In the genomic region with DNA sequence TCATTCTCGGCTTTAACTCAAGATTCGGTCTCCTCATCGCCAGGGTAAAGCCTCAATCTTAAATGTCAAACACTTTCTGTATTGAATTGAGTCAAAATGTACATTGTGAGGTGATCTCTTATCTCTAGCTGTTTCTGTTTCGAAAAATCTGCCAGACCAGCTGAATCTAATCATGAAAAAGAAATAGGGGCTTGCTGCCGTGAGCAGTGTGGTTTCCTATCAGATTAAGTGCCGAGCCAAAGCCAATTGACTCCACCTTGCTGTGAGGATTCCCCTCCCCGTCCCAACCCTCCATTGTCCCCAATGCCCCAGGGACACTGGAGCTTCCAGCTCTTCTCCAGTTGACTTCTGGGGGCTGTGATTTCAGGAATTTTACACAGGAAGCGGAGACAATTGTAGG, we compare ENCODE assay signal across 18 cellular contexts. TPM values are rescaled to one million over a fixed set of nuclear protein-coding genes. Genes with fewer than 3 reads are reported as not detected.
A peak's percentile ranks its signal among the peaks of the same experiment; 100 is the strongest.
DNase-seq lines count a peak whose midpoint lies in the region; ATAC-seq and TF ChIP-seq lines count a peak whose summit lies in the region.
"Had no signal": no experiment of that assay in that cellular context is flagged by ENCODE, and none has a peak within 500 bp of the region (broad histone marks: within the 10 kb centered on the region; RNA-seq: fewer than 3 reads in every experiment).

No MANE protein-coding gene starts in this region.

- peak overlapping the region; percentile 80; the same call in 1 of the 2 replicates for H2AFZ ChIP-seq in OCI-LY3 (ENCODE audit: low read depth, low read length)

- peaks cover 13% of the 10 kb centered on the region for H3K36me3 ChIP-seq in OCI-LY3 (replicated peaks; ENCODE audit: low read depth, low read length)

- peaks cover 5% of the 10 kb centered on the region for H3K4me1 Mint-ChIP-seq in activated CD4-positive, alpha-beta T cell treated with anti-CD3 and anti-CD28 coated beads, Interleukin-2, amount 10 ng/mL, durations not matched to agents 24 days and 14 days
- H3K4me1 Mint-ChIP-seq: neural crest cell, T-helper 17 cell had no signal

- intact Hi-C loops in activated CD4-positive, alpha-beta T cell treated with anti-CD3 and anti-CD28 coated beads, Interleukin-2, amount 10 ng/mL, durations not matched to agents 24 days and 14 days (cut with micrococcal nuclease): loop anchor here (1.0 kb wide), 1 partner anchor 17 kb away; no protein-coding TSS in a partner anchor

- H3K4me3 ChIP-seq in OCI-LY3 (ENCODE audit: low read length): peak overlapping the region; percentile 48

- no peaks in the 10 kb centered on the region for H3K79me2 ChIP-seq in OCI-LY3 (ENCODE audit: low read length)

- H3K27ac ChIP-seq in OCI-LY3 (ENCODE audit: low read length): peak overlapping the region; percentile 67

- H3K9me3 Mint-ChIP-seq in activated CD4-positive, alpha-beta T cell treated with anti-CD3 and anti-CD28 coated beads, Interleukin-2, amount 10 ng/mL, durations not matched to agents 24 days and 14 days: peaks cover 23% of the 10 kb centered on the region

- H3K27ac Mint-ChIP-seq in activated CD4-positive, alpha-beta T cell treated with anti-CD3 and anti-CD28 coated beads, Interleukin-2, amount 10 ng/mL, durations not matched to agents 24 days and 14 days: no peak overlapping the region
- H3K27ac Mint-ChIP-seq: T-helper 17 cell had no signal

- peak overlapping the region; percentile 66 for H3K4me2 ChIP-seq in OCI-LY3 (ENCODE audit: low read length)
- H3K4me2 ChIP-seq: BLaER1 treated with 17β-estradiol and CSF1 and Interleukin-3, amounts not matched to agents 10 nM and 100 nM had no signal

- H3K9me3 ChIP-seq in OCI-LY3 (ENCODE audit: insufficient read depth, low read length): peaks cover 28% of the 10 kb centered on the region

- H3K27me3 ChIP-seq in OCI-LY3 (ENCODE audit: low read depth, low read length): peaks cover 3% of the 10 kb centered on the region; the same call in 1 of the 2 replicates
- H3K27me3 ChIP-seq: BLaER1 treated with 17β-estradiol and CSF1 and Interleukin-3, amounts not matched to agents 10 nM and 100 nM had no signal

- no peak for TF ChIP-seq CTCF in OCI-LY3 (IDR thresholded peaks at IDR 0.05; ENCODE audit: low read depth, low read length)

- H3K9ac ChIP-seq in OCI-LY3 (ENCODE audit: low read length): peak overlapping the region; percentile 36
- H3K9ac ChIP-seq: BLaER1 treated with 17β-estradiol and CSF1 and Interleukin-3, amounts not matched to agents 10 nM and 100 nM had no signal

- H3K27me3 Mint-ChIP-seq in activated CD4-positive, alpha-beta T cell treated with anti-CD3 and anti-CD28 coated beads, Interleukin-2, amount 10 ng/mL, durations not matched to agents 24 days and 14 days: peaks cover 3% of the 10 kb centered on the region
- H3K27me3 Mint-ChIP-seq: T-helper 17 cell had no signal

- no peaks in the 10 kb centered on the region for H4K20me1 ChIP-seq in OCI-LY3 (ENCODE audit: insufficient read depth, low read length)
- H4K20me1 ChIP-seq: BLaER1 treated with 17β-estradiol and CSF1 and Interleukin-3, amounts not matched to agents 10 nM and 100 nM had no signal

- no peak for ATAC-seq in HG03135 (IDR thresholded peaks at IDR 0.05; ENCODE audit: unreplicated experiment)
- ATAC-seq: T-helper 17 cell had no signal

- H3K36me3 Mint-ChIP-seq in activated CD4-positive, alpha-beta T cell treated with anti-CD3 and anti-CD28 coated beads, Interleukin-2, amount 10 ng/mL, durations not matched to agents 24 days and 14 days (ENCODE audit: low read depth): peaks cover 6% of the 10 kb centered on the region

- peak; percentile 78 for DNase-seq in activated CD4-positive, alpha-beta T cell treated with anti-CD3 and anti-CD28 coated beads, Interleukin-2, amount 10 ng/mL, durations not matched to agents 24 days and 14 days
- no peak for DNase-seq in activated CD4-positive, alpha-beta T cell treated with anti-CD3 and anti-CD28 coated beads for 1 hour
- peak; percentile 92 for DNase-seq in ELF-1 (ENCODE audit: low read depth, low spot score)
- DNase-seq in iPS-NIHi11 (ENCODE audit: low spot score): peak; percentile 39
- no peak for DNase-seq in NCI-H1092 (lab: John Stamatoyannopoulos, UW)
- DNase-seq in midbrain (lab: John Stamatoyannopoulos, UW): no peak
- DNase-seq: DMS153, hippocampal formation, NCI-H1694 treated with DMSO at 0.1 percent for 48 hours, NCI-H2227 treated with DMSO at 0.1 percent for 48 hours, retina, SHP77 treated with DMSO at 0.1 percent for 48 hours, T-helper 17 cell had no signal

- no peak overlapping the region for H3K4me3 Mint-ChIP-seq in activated CD4-positive, alpha-beta T cell treated with anti-CD3 and anti-CD28 coated beads, Interleukin-2, amount 10 ng/mL, durations not matched to agents 24 days and 14 days
- H3K4me3 Mint-ChIP-seq: neural crest cell, T-helper 17 cell had no signal

- peaks cover 11% of the 10 kb centered on the region for H3K4me1 ChIP-seq in OCI-LY3 (ENCODE audit: low read length)

RNA-seq across cellular contexts. Expression of gene CRLF2, which starts 12.5 kb away (rescaled TPM):
- total RNA-seq in activated CD4-positive, alpha-beta T cell treated with anti-CD3 and anti-CD28 coated beads, Interleukin-2, amount 10 ng/mL, durations not matched to agents 24 days and 14 days: 0.95 and 1.5 TPM in 2 replicates
- total RNA-seq: MCF 10A, neural crest cell had no signal

RNA-seq across cellular contexts. Expression of gene CSF2RA, which starts 43.7 kb away (rescaled TPM):
- total RNA-seq in activated CD4-positive, alpha-beta T cell treated with anti-CD3 and anti-CD28 coated beads, Interleukin-2, amount 10 ng/mL, durations not matched to agents 24 days and 14 days: 0.28 and 0.30 TPM in 2 replicates
- total RNA-seq: MCF 10A had no signal

Comparison
In these comparisons a context has a peak if more than half of its experiments do, and no peak if none do; other contexts are left out.
1. DNase-seq: peak in activated CD4-positive, alpha-beta T cell treated with anti-CD3 and anti-CD28 coated beads, Interleukin-2, amount 10 ng/mL, durations not matched to agents 24 days and 14 days (single experiment), ELF-1 (single experiment) and iPS-NIHi11 (single experiment); none in activated CD4-positive, alpha-beta T cell treated with anti-CD3 and anti-CD28 coated beads for 1 hour (single experiment), NCI-H1092 (single experiment) and midbrain (single experiment).